In the genomic region with DNA sequence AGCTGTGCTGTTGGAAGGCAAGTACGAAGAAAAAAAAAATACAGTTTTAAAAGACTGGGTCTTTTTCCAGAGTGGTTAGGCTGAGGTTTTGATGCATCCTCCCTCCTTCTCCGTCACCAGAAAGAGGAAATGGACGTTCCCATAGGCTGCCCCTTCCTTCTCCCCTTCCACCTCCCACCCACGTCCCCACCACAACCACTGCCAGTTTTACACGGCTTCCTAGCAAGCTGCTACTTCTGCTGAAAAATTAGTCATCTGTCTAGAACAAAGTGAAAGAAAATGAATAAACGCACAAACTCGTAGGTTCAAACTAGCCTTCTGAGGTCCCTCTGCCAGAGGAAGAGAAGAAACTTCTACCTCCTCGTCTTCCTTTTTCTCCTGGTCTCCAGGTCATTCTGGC, we compare ENCODE assay signal across 8 cellular contexts.
A peak's percentile ranks its signal among the peaks of the same experiment; 100 is the strongest.
DNase-seq lines count a peak whose midpoint lies in the region; ATAC-seq and TF ChIP-seq lines count a peak whose summit lies in the region.

No MANE protein-coding gene starts in this region.

- no peak for TF ChIP-seq CTCF in GM13977 (IDR thresholded peaks at IDR 0.05; ENCODE audit: extremely low read depth, insufficient read depth, missing control alignments)

- TF ChIP-seq POLR2A in GM18505 (IDR thresholded peaks at IDR 0.05; ENCODE audit: borderline replicate concordance, extremely low read depth, insufficient read depth, insufficient read length), result no peak

- H3K27me3 Mint-ChIP-seq in activated naive CD8-positive, alpha-beta T cell treated with anti-CD3 and anti-CD28 coated beads for 36 hours, result no peaks in the 10 kb centered on the region

- H3K27ac Mint-ChIP-seq in activated naive CD8-positive, alpha-beta T cell treated with anti-CD3 and anti-CD28 coated beads for 36 hours, result peak overlapping the region; percentile 87

- DNase-seq in GM13977 (ENCODE audit: low spot score), result peak; percentile 55
- DNase-seq in NOMO-1 treated with dmso at 0.1 percent for 144 hours (lab: John Stamatoyannopoulos, UW; ENCODE audit: unreplicated experiment), result peak; percentile 69
- DNase-seq in activated naive CD8-positive, alpha-beta T cell treated with anti-CD3 and anti-CD28 coated beads for 36 hours, result peak; percentile 72
- peak; percentile 38 for DNase-seq in stimulated activated CD8-positive, alpha-beta memory T cell treated with anti-CD3 and anti-CD28 coated beads, Interleukin-12 subunit alpha, Interleukin-12 subunit beta, amount 100 ng/mL, for 24 hours (ENCODE audit: extremely low read depth)
- DNase-seq in nucleus accumbens (lab: John Stamatoyannopoulos, UW), result no peak
- DNase-seq in NCI-H1694 treated with DMSO at 0.1 percent for 48 hours (lab: John Stamatoyannopoulos, UW), result no peak

- ATAC-seq in GM18505 (IDR thresholded peaks at IDR 0.05; ENCODE audit: unreplicated experiment), result no peak
- no peak for ATAC-seq in GM21619 (IDR thresholded peaks at IDR 0.05; ENCODE audit: unreplicated experiment)

- peak overlapping the region; percentile 15 for H3K4me3 Mint-ChIP-seq in activated naive CD8-positive, alpha-beta T cell treated with anti-CD3 and anti-CD28 coated beads for 36 hours

- in situ Hi-C loops in GM13977 (cut with MboI; ENCODE audit: low pct_unique_long_range_greater_than_20kb, low sequenced_read_pairs, unreplicated experiment), result no loop called here

- peaks cover 14% of the 10 kb centered on the region for H3K36me3 Mint-ChIP-seq in activated naive CD8-positive, alpha-beta T cell treated with anti-CD3 and anti-CD28 coated beads for 36 hours

- H3K9me3 Mint-ChIP-seq in activated naive CD8-positive, alpha-beta T cell treated with anti-CD3 and anti-CD28 coated beads for 36 hours, result no peaks in the 10 kb centered on the region

- peaks cover 17% of the 10 kb centered on the region for H3K4me1 Mint-ChIP-seq in activated naive CD8-positive, alpha-beta T cell treated with anti-CD3 and anti-CD28 coated beads for 36 hours

Comparison
In these comparisons a context has a peak if more than half of its experiments do, and no peak if none do; other contexts are left out.
1. DNase-seq: peak in GM13977 (single experiment), NOMO-1 treated with dmso at 0.1 percent for 144 hours (single experiment), activated naive CD8-positive, alpha-beta T cell treated with anti-CD3 and anti-CD28 coated beads for 36 hours (single experiment) and stimulated activated CD8-positive, alpha-beta memory T cell treated with anti-CD3 and anti-CD28 coated beads, Interleukin-12 subunit alpha, Interleukin-12 subunit beta, amount 100 ng/mL, for 24 hours (single experiment); none in nucleus accumbens (0 of 56) and NCI-H1694 treated with DMSO at 0.1 percent for 48 hours (single experiment).